Comparison of ENCODE assay signal across 8 cellular contexts in the genomic region with DNA sequence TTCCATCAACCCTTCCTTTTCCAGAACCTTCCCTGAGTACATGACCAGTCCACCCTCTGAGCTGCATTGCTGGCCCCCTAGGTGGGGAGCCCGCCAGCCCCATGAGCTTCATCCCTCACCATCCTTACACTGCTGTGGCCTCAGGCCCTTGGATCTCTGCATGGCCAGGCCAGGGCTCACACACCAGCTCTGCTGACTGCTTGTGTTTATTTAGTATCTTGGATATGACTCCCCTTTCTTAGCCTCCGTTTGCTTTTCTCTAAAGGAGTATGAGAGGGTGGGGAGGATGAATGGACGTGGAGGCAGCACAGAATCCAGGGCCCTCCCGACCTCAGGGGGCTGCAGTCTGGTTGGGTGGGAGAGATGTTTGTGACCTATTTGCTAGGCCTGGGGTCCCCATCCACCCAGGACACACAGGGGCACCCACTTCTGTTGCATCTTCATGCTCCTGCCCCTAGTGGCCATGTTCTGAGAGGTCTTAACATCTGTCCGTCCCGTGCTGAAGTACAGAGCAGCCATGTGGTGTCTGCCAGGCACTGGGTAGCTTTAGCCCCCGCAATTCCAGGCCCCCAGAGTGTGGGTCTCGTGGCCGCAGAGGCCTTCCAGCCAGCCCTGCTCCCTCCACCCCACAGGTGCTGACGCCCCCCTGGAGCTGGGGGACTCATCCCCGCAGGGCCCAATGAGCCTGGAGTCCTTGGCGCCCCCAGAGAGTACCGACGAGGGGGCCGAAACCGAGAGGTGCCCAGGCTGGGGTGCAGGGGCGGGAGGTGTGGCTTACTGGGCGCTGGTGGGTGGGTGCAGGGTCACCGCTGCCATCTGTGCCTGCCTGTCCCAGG. TPM values are rescaled to one million over a fixed set of nuclear protein-coding genes. Genes with fewer than 3 reads are reported as not detected.
DNase-seq lines count a peak whose midpoint lies in the region; ATAC-seq and TF ChIP-seq lines count a peak whose summit lies in the region.
"Had no signal": no experiment of that assay in that cellular context is flagged by ENCODE, and none has a peak within 500 bp of the region (broad histone marks: within the 10 kb centered on the region; RNA-seq: fewer than 3 reads in every experiment).

No MANE protein-coding gene starts in this region.

- intact Hi-C loops in lower lobe of right lung (cut with DNase I) = no loop called here

- no peaks in the 10 kb centered on the region; the same call in 1 of the 2 replicates for H4K20me1 ChIP-seq in OCI-LY3 (ENCODE audit: insufficient read depth, low read length)

- H3K79me2 ChIP-seq in OCI-LY3 (ENCODE audit: low read length) = no peaks in the 10 kb centered on the region

- H3K9me3 ChIP-seq in OCI-LY3 (ENCODE audit: insufficient read depth, low read length) = no peaks in the 10 kb centered on the region
- H3K9me3 ChIP-seq in gastroesophageal sphincter = no peaks in the 10 kb centered on the region
- H3K9me3 ChIP-seq in lower lobe of right lung = no peaks in the 10 kb centered on the region

- ATAC-seq in gastroesophageal sphincter (peak; percentile 16), HG02610 (IDR thresholded peaks at IDR 0.05; ENCODE audit: unreplicated experiment) (no peak), lower lobe of right lung (no peak)

- no peak for TF ChIP-seq POLR2A in gastroesophageal sphincter (IDR thresholded peaks at IDR 0.05)

- WGBS in gastroesophageal sphincter (ENCODE audit: low coverage in 1 of 2), 2 donors = 74% methylated on average over 2 to 7 of the region's 19 CpGs

- peak; percentile 45 for DNase-seq in ELR (ENCODE audit: low read depth)
- no peak for DNase-seq in lower lobe of right lung
- no peak for DNase-seq in HuH-7 (ENCODE audit: low spot score)
- DNase-seq: mesenchymal stem cell, Right ventricle myocardium superior had no signal

- H3K4me3 ChIP-seq in OCI-LY3 (ENCODE audit: low read length) (no peak overlapping the region), gastroesophageal sphincter (no peak overlapping the region), lower lobe of right lung (no peak overlapping the region)

- no peaks in the 10 kb centered on the region for H3K27me3 ChIP-seq in OCI-LY3 (ENCODE audit: low read depth, low read length)
- no peaks in the 10 kb centered on the region for H3K27me3 ChIP-seq in gastroesophageal sphincter
- no peaks in the 10 kb centered on the region for H3K27me3 ChIP-seq in lower lobe of right lung (ENCODE audit: low read depth)

- H2AFZ ChIP-seq in OCI-LY3 (ENCODE audit: low read depth, low read length) = no peak overlapping the region

- H3K36me3 ChIP-seq in OCI-LY3 (replicated peaks; ENCODE audit: low read depth, low read length) (peaks cover 29% of the 10 kb centered on the region), gastroesophageal sphincter (peaks cover 0 to 95% of the 10 kb centered on the region in 2 donors), lower lobe of right lung (peaks cover 80% of the 10 kb centered on the region)

- H3K27ac ChIP-seq in OCI-LY3 (ENCODE audit: low read length) (no peak overlapping the region), gastroesophageal sphincter (no peak overlapping the region), lower lobe of right lung (no peak overlapping the region)

- TF ChIP-seq CTCF in OCI-LY3 (IDR thresholded peaks at IDR 0.05; ENCODE audit: low read depth, low read length) = peak; percentile 46
- TF ChIP-seq CTCF in gastroesophageal sphincter (IDR thresholded peaks at IDR 0.05) = no peak
- TF ChIP-seq CTCF in lower lobe of right lung (IDR thresholded peaks at IDR 0.05) = no peak

- no peak overlapping the region for H3K9ac ChIP-seq in OCI-LY3 (ENCODE audit: low read length)

- H3K4me2 ChIP-seq in OCI-LY3 (ENCODE audit: low read length) = peak overlapping the region; percentile 29

- H3K4me1 ChIP-seq in OCI-LY3 (ENCODE audit: low read length) (peaks cover 25% of the 10 kb centered on the region), gastroesophageal sphincter (no peaks in the 10 kb centered on the region), lower lobe of right lung (peaks cover 4% of the 10 kb centered on the region)

- no peak for TF ChIP-seq EP300 in gastroesophageal sphincter (IDR thresholded peaks at IDR 0.05)

RNA-seq across cellular contexts. Expression of a gene that starts 13.0 kb away (rescaled TPM):
- total RNA-seq in gastroesophageal sphincter = 10 to 100 TPM; 40.4 to 58.3 (median 51.4) TPM
- 206 TPM for total RNA-seq in lower lobe of right lung

RNA-seq across cellular contexts. Expression of a gene that starts 18.9 kb away (rescaled TPM):
- total RNA-seq in gastroesophageal sphincter (under 1 TPM in 2 of 4 donors, not detected in 2; 0.40 to 0.99 TPM), lower lobe of right lung (1.2 TPM)
- total RNA-seq: Right ventricle myocardium superior had no signal

RNA-seq across cellular contexts. Expression of a gene that starts 32.3 kb away (rescaled TPM):
- total RNA-seq in gastroesophageal sphincter (not detected), lower lobe of right lung (0.41 TPM)
- total RNA-seq: Right ventricle myocardium superior had no signal

RNA-seq across cellular contexts. Expression of a gene that starts 35.9 kb away (rescaled TPM):
- total RNA-seq in gastroesophageal sphincter (1,000 to 10,000 TPM in 2 of 4 donors, 100 to 1,000 TPM in 2; 673 to 1,241 (median 970) TPM), lower lobe of right lung (1,736 TPM)

RNA-seq across cellular contexts. Expression of a gene that starts 51.1 kb away (rescaled TPM):
- total RNA-seq in gastroesophageal sphincter = not detected
- not detected for total RNA-seq in lower lobe of right lung
- total RNA-seq: Right ventricle myocardium superior had no signal
